In the genomic region with DNA sequence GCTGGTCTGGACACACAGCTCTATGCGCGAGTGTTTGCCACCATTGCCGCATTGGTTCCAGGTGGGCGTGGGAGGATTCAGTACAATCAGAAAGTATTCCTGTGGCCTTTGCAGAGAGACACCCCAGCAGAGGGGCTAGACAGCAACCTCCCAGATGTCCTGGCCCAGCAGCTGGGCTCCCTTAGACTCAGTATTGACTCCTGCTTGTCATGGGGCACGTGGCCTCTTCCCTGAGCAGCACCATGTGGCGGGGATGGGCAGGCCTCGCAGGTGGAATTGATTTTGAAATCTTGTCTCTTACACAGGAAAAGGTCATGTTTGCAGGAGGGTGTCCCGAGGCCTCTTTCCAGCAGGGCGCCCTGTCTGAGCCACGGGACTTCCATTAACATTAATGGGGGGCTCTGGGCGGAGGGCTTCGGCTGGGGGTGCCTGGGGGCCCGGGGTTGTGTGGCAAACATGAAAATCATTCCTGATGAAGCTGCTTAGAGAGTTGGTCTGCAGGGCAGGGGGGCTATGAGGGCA, we compare ENCODE assay signal across 28 cellular contexts.
DNase-seq lines count a peak whose midpoint lies in the region; ATAC-seq and TF ChIP-seq lines count a peak whose summit lies in the region.
"Had no signal": no experiment of that assay in that cellular context is flagged by ENCODE, and none has a peak within 500 bp of the region (broad histone marks: within the 10 kb centered on the region; RNA-seq: fewer than 3 reads in every experiment).

No MANE protein-coding gene starts in this region.

- intact Hi-C loops in ovary (cut with DNase I) = no loop called here

- no peaks in the 10 kb centered on the region for H3K9me3 ChIP-seq in BLaER1
- no peaks in the 10 kb centered on the region for H3K9me3 ChIP-seq in ovary
- H3K9me3 ChIP-seq: heart left ventricle, thoracic aorta had no signal

- H3K4me2 ChIP-seq in BLaER1 = peak overlapping the region; percentile 29

- H3K27me3 ChIP-seq in BLaER1 (no peaks in the 10 kb centered on the region), ovary (no peaks in the 10 kb centered on the region)

- ATAC-seq in GM21526 (IDR thresholded peaks at IDR 0.05; ENCODE audit: low FRiP score, unreplicated experiment) = no peak
- ATAC-seq: HCT116; heart left ventricle; K562; left cardiac atrium; naive thymus-derived CD8-positive, alpha-beta T cell; Right ventricle myocardium inferior; stimulated activated naive B cell treated with anti-CD40 and anti-IgM and Interleukin-4, amounts not matched to agents 10 μg/mL and 1 μg/mL and 100 μg/mL, for 72 hours had no signal

- TF ChIP-seq POLR2A in ovary (IDR thresholded peaks at IDR 0.05) = no peak

- DNase-seq in DMS 273 (lab: John Stamatoyannopoulos, UW; ENCODE audit: unreplicated experiment) (peak; percentile 40), DMS 273 treated with DMSO at 0.1 percent for 48 hours (lab: John Stamatoyannopoulos, UW) (no peak), ecto neural progenitor cell (ENCODE audit: low spot score) (peak; percentile 30), ovary (peak in 4 of 5 donors; percentile 1 to 21 (median 6)), NCI-H146 treated with DMSO at 0.1 percent for 48 hours (lab: John Stamatoyannopoulos, UW; ENCODE audit: unreplicated experiment) (no peak), nucleus accumbens (lab: John Stamatoyannopoulos, UW) (no peak)
- DNase-seq: activated naive CD4-positive, alpha-beta T cell treated with Interleukin-2 at 50 U/mL for 16 hours; CD8-positive, alpha-beta memory T cell; DMS53; dorsolateral prefrontal cortex; GF-D8; left cardiac atrium; MM.1S; NCI-H1436; NCI-H345; OCI-M1; stimulated activated naive B cell treated with anti-CD40 and anti-IgM and Interleukin-4, amounts not matched to agents 10 μg/mL and 1 μg/mL and 100 μg/mL, for 72 hours; SW 1271 had no signal

- no peak overlapping the region for H3K9ac ChIP-seq in BLaER1

- H3K36me3 ChIP-seq in BLaER1 (no peaks in the 10 kb centered on the region), ovary (no peaks in the 10 kb centered on the region)
- H3K36me3 ChIP-seq: cardiac muscle cell, heart left ventricle, thoracic aorta had no signal

- H3K27ac ChIP-seq in BLaER1 = no peak overlapping the region; the same call in 1 of the 2 replicates
- H3K27ac ChIP-seq in ovary = no peak overlapping the region
- H3K27ac ChIP-seq: 22Rv1, cardiac muscle cell, dorsolateral prefrontal cortex, heart left ventricle, thoracic aorta had no signal

- H3K4me3 ChIP-seq in BLaER1 (no peak overlapping the region), ovary (no peak overlapping the region)
- H3K4me3 ChIP-seq: cardiac muscle cell, dorsolateral prefrontal cortex, heart left ventricle, K562, thoracic aorta had no signal

- no peak for TF ChIP-seq CTCF in ovary (IDR thresholded peaks at IDR 0.05)

- no peaks in the 10 kb centered on the region for H4K20me1 ChIP-seq in BLaER1

- TF ChIP-seq EP300 in ovary (IDR thresholded peaks at IDR 0.05) = no peak

- H3K4me1 ChIP-seq in BLaER1 = peaks cover 51% of the 10 kb centered on the region
- no peaks in the 10 kb centered on the region for H3K4me1 ChIP-seq in ovary (ENCODE audit: insufficient read depth)
- H3K4me1 ChIP-seq: heart left ventricle had no signal

- 70 to 77% (median 74%) methylated on average over 13 of the region's 13 CpGs for WGBS in ovary, 3 donors

Comparison
In these comparisons a context has a peak if more than half of its experiments do, and no peak if none do; other contexts are left out.
1. DNase-seq: peak in DMS 273 (single experiment), ecto neural progenitor cell (single experiment) and ovary (4 of 5); none in DMS 273 treated with DMSO at 0.1 percent for 48 hours (single experiment), NCI-H146 treated with DMSO at 0.1 percent for 48 hours (single experiment) and nucleus accumbens (0 of 56).